Comparison of ENCODE assay signal across 8 cellular contexts in the genomic region with DNA sequence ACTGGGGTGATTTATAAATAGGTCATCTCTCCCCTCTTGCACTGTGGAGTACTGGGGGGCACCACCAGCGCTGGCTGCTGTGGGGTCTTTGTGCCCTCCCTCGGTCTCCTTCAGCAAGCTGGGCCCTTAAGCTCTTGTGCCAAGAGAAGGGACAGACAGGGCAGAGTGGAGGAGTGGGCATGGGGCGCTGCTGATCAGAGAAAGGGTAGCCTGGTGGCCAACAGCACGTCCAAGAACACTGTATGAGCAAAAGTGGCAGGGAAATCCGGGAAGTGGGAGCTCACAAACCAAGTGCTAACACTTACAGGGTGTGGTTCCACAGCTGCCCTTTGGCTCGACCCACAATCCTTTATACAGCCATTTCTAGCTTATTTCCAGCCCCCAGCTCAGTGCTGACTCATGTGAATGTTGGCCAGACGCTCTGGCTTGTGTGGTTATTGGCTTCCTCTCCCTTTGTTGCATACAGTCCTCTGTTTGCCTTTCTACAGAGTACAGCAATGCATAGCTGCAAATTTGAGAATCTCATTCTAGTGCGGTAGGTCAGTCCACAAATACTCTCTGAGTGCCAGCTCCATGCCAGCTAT.
A peak's percentile ranks its signal among the peaks of the same experiment; 100 is the strongest.
DNase-seq lines count a peak whose midpoint lies in the region; ATAC-seq lines count a peak whose summit lies in the region.

No MANE protein-coding gene starts in this region.

- DNase-seq in Daoy (ENCODE audit: low read depth) (peak; percentile 91), NCI-H2029 treated with DMSO at 0.1 percent for 48 hours (lab: John Stamatoyannopoulos, UW) (peak; percentile 24), non-pigmented ciliary epithelial cell (ENCODE audit: low read depth) (peak; percentile 62), NCI-H748 treated with DMSO at 0.1 percent for 48 hours (lab: John Stamatoyannopoulos, UW) (no peak), T1000 (lab: John Stamatoyannopoulos, UW) (no peak)
- DNase-seq in effector memory CD8-positive, alpha-beta T cell, result no peak
- DNase-seq in CD8-positive, alpha-beta memory T cell, result no peak
- DNase-seq in stimulated activated CD4-positive, alpha-beta T cell treated with anti-CD3 and anti-CD28 coated beads, Interleukin-12 subunit alpha, Interleukin-12 subunit beta, amount 100 ng/mL, for 4 hours, result no peak

- H3K4me3 Mint-ChIP-seq in effector memory CD8-positive, alpha-beta T cell, result peak overlapping the region; percentile 13 to 17
- H3K4me3 Mint-ChIP-seq in CD8-positive, alpha-beta memory T cell, result no peak overlapping the region

- peak overlapping the region in 1 of 2 donors; percentile 76 for H3K27ac Mint-ChIP-seq in effector memory CD8-positive, alpha-beta T cell
- no peak overlapping the region for H3K27ac Mint-ChIP-seq in CD8-positive, alpha-beta memory T cell

- H3K9me3 Mint-ChIP-seq in effector memory CD8-positive, alpha-beta T cell, result no peaks in the 10 kb centered on the region
- no peaks in the 10 kb centered on the region for H3K9me3 Mint-ChIP-seq in CD8-positive, alpha-beta memory T cell

- no peak overlapping the region for H3K4me3 ChIP-seq in CD8-positive, alpha-beta memory T cell (ENCODE audit: low read length)

- H3K27ac ChIP-seq in CD8-positive, alpha-beta memory T cell (ENCODE audit: low read depth, low read length), result no peak overlapping the region

- H3K4me1 Mint-ChIP-seq in effector memory CD8-positive, alpha-beta T cell (ENCODE audit: low read depth in 2 of 2), result peaks cover 2 to 9% of the 10 kb centered on the region in 2 donors
- peaks cover 3 to 10% (median 4%) of the 10 kb centered on the region in 3 donors for H3K4me1 Mint-ChIP-seq in CD8-positive, alpha-beta memory T cell

- H3K36me3 ChIP-seq in CD8-positive, alpha-beta memory T cell (ENCODE audit: insufficient read depth, low read length), result no peaks in the 10 kb centered on the region

- H3K27me3 ChIP-seq in CD8-positive, alpha-beta memory T cell (ENCODE audit: insufficient read depth, low read length, poor library complexity, severe bottlenecking), result no peaks in the 10 kb centered on the region

- CTCF ChIA-PET in CD8-positive, alpha-beta memory T cell (lab: Charles Lee), result no interaction called here

- H3K36me3 Mint-ChIP-seq in effector memory CD8-positive, alpha-beta T cell (ENCODE audit: insufficient read depth), result no peaks in the 10 kb centered on the region
- H3K36me3 Mint-ChIP-seq in CD8-positive, alpha-beta memory T cell, result no peaks in the 10 kb centered on the region

- peak; percentile 76 for ATAC-seq in effector memory CD8-positive, alpha-beta T cell (replicated peaks)

- no peaks in the 10 kb centered on the region for H3K4me1 ChIP-seq in CD8-positive, alpha-beta memory T cell (ENCODE audit: insufficient read depth, low read length)

- POLR2A ChIA-PET in CD8-positive, alpha-beta memory T cell (lab: Charles Lee), result no interaction called here

- H3K27me3 Mint-ChIP-seq in effector memory CD8-positive, alpha-beta T cell, result peaks cover 27 to 34% of the 10 kb centered on the region in 2 donors
- H3K27me3 Mint-ChIP-seq in CD8-positive, alpha-beta memory T cell, result peaks cover 6 to 20% of the 10 kb centered on the region in 2 donors

- H3K9me3 ChIP-seq in CD8-positive, alpha-beta memory T cell (ENCODE audit: low read length), result no peaks in the 10 kb centered on the region

Comparison
In these comparisons a context has a peak if more than half of its experiments do, and no peak if none do; other contexts are left out.
1. DNase-seq: peak in Daoy (single experiment), NCI-H2029 treated with DMSO at 0.1 percent for 48 hours (single experiment) and non-pigmented ciliary epithelial cell (single experiment); none in effector memory CD8-positive, alpha-beta T cell (0 of 3), CD8-positive, alpha-beta memory T cell (0 of 5), NCI-H748 treated with DMSO at 0.1 percent for 48 hours (single experiment), T1000 (single experiment) and stimulated activated CD4-positive, alpha-beta T cell treated with anti-CD3 and anti-CD28 coated beads, Interleukin-12 subunit alpha, Interleukin-12 subunit beta, amount 100 ng/mL, for 4 hours (single experiment).
2. H3K4me3 Mint-ChIP-seq: peak in effector memory CD8-positive, alpha-beta T cell (2 of 2); none in CD8-positive, alpha-beta memory T cell (0 of 7).